In genomic region chr3:72418856-72419255, GRCh38 we compare ENCODE assay signal across 18 cellular contexts. TPM values are rescaled to one million over a fixed set of nuclear protein-coding genes. Genes with fewer than 3 reads are reported as not detected.
DNase-seq lines count a peak whose midpoint lies in the region; ATAC-seq, FAIRE-seq and TF ChIP-seq lines count a peak whose summit lies in the region.
"Had no signal": no experiment of that assay in that cellular context is flagged by ENCODE, and none has a peak within 500 bp of the region (broad histone marks: within the 10 kb centered on the region; RNA-seq: fewer than 3 reads in every experiment).

No MANE protein-coding gene starts in this region.

- H3K9me1 ChIP-seq in keratinocyte (ENCODE audit: control insufficient read depth, extremely low read depth, insufficient read depth, low read length), result no peaks in the 10 kb centered on the region

- no peaks in the 10 kb centered on the region for H3K27me3 ChIP-seq in right cardiac atrium (ENCODE audit: control insufficient read depth, insufficient read depth)
- H3K27me3 ChIP-seq in keratinocyte (ENCODE audit: control insufficient read depth, extremely low read depth, insufficient read depth, low read length), result no peaks in the 10 kb centered on the region
- no peaks in the 10 kb centered on the region for H3K27me3 ChIP-seq in osteoblast (ENCODE audit: insufficient read depth, low read length)
- H3K27me3 ChIP-seq: SJCRH30 had no signal

- H3K9me3 ChIP-seq in right cardiac atrium (ENCODE audit: control insufficient read depth, low read length) (no peaks in the 10 kb centered on the region), keratinocyte (ENCODE audit: control insufficient read depth, low read depth, low read length) (no peaks in the 10 kb centered on the region), osteoblast (ENCODE audit: low read depth, low read length) (no peaks in the 10 kb centered on the region)
- H3K9me3 ChIP-seq: HAP-1, SJCRH30 had no signal

- H3K36me3 Mint-ChIP-seq in activated T-helper 2 cell treated with anti-CD3 and anti-CD28 coated beads, Interferon-gamma antibody, Interleukin-2, Interleukin-4, amounts not matched to agents 10 μg/mL and 5 μg/mL and 100 μg/mL, durations not matched to agents 14 hours and 24 hours and 36 hours (ENCODE audit: low read depth), result peaks cover 64% of the 10 kb centered on the region

- dilution Hi-C loops in keratinocyte (cut with MboI; ENCODE audit: extremely low pct_ligation_motif_present, low sequenced_read_pairs), result no loop called here

- no peaks in the 10 kb centered on the region for H3K27me3 Mint-ChIP-seq in activated T-helper 2 cell treated with anti-CD3 and anti-CD28 coated beads, Interferon-gamma antibody, Interleukin-2, Interleukin-4, amounts not matched to agents 10 μg/mL and 5 μg/mL and 100 μg/mL, durations not matched to agents 14 hours and 24 hours and 36 hours (ENCODE audit: low read depth)

- peaks cover 7% of the 10 kb centered on the region for H4K20me1 ChIP-seq in keratinocyte (ENCODE audit: control insufficient read depth, extremely low read depth, insufficient read depth, low read length)
- peaks cover 93% of the 10 kb centered on the region for H4K20me1 ChIP-seq in osteoblast (ENCODE audit: insufficient read depth, low read length)

- H3K4me3 Mint-ChIP-seq in activated T-helper 2 cell treated with anti-CD3 and anti-CD28 coated beads, Interferon-gamma antibody, Interleukin-2, Interleukin-4, amounts not matched to agents 10 μg/mL and 5 μg/mL and 100 μg/mL, durations not matched to agents 14 hours and 24 hours and 36 hours (ENCODE audit: low read depth), result no peak overlapping the region
- H3K4me3 Mint-ChIP-seq: CD14-positive monocyte had no signal

- DNase-seq in right cardiac atrium, result no peak
- DNase-seq in Right ventricle myocardium inferior (ENCODE audit: missing footprints), result no peak
- no peak for DNase-seq in activated T-helper 2 cell treated with anti-CD3 and anti-CD28 coated beads, Interferon-gamma antibody, Interleukin-2, Interleukin-4, amounts not matched to agents 10 μg/mL and 5 μg/mL and 100 μg/mL, durations not matched to agents 14 hours and 24 hours and 36 hours (ENCODE audit: low spot score)
- no peak for DNase-seq in keratinocyte (ENCODE audit: low read depth, low spot score)
- DNase-seq in foreskin fibroblast, result no peak
- DNase-seq in NCI-H1092 treated with DMSO at 0.1 percent for 48 hours (lab: John Stamatoyannopoulos, UW), result no peak
- no peak for DNase-seq in osteoblast (ENCODE audit: insufficient read length, low spot score, missing footprints)
- DNase-seq: DMS79, Kasumi-1, MM.1S, NCI-H187, NCI-H345, NCI-H69, OCI-M1, RPMI8226, SJCRH30 had no signal

- H3K4me1 Mint-ChIP-seq in activated T-helper 2 cell treated with anti-CD3 and anti-CD28 coated beads, Interferon-gamma antibody, Interleukin-2, Interleukin-4, amounts not matched to agents 10 μg/mL and 5 μg/mL and 100 μg/mL, durations not matched to agents 14 hours and 24 hours and 36 hours (ENCODE audit: low read depth), result peaks cover 63% of the 10 kb centered on the region

- 75% methylated on average over 8 of the region's 8 CpGs for WGBS in right cardiac atrium

- peak; percentile 44 for FAIRE-seq in keratinocyte (lab: Jason Lieb, UNC)

- H3K4me3 ChIP-seq in right cardiac atrium (ENCODE audit: low read length) (peak overlapping the region; percentile 15), keratinocyte (ENCODE audit: control insufficient read depth in 2 of 3, extremely low read depth in 1 of 3, insufficient read depth in 2 of 3, low read depth in 1 of 3, low read length in 3 of 3) (no peak overlapping the region), foreskin fibroblast (ENCODE audit: low read depth in 1 of 2, low read length in 2 of 2) (no peak overlapping the region), osteoblast (ENCODE audit: insufficient read depth, low read length) (no peak overlapping the region)
- H3K4me3 ChIP-seq: HAP-1, SJCRH30 had no signal

- H3K9ac ChIP-seq in keratinocyte (ENCODE audit: control insufficient read depth, extremely low read depth, insufficient read depth, low read length), result no peak overlapping the region

- no peak overlapping the region for H2AFZ ChIP-seq in keratinocyte (ENCODE audit: control insufficient read depth, low read length)
- no peak overlapping the region for H2AFZ ChIP-seq in osteoblast (ENCODE audit: low read length)

- ATAC-seq in right cardiac atrium (peak in 1 of 2 donors; percentile 20), Right ventricle myocardium inferior (no peak)

- TF ChIP-seq CTCF in keratinocyte (optimal IDR thresholded peaks at IDR 0.05 in 1 of 3, IDR thresholded peaks at IDR 0.05 in 1 of 3, conservative IDR thresholded peaks at IDR 0.05 in 1 of 3; ENCODE audit: extremely low read depth in 1 of 3, insufficient read depth in 2 of 3, low read length in 3 of 3) (no peak), foreskin fibroblast (IDR thresholded peaks at IDR 0.05; ENCODE audit: low read depth, low read length) (no peak), osteoblast (IDR thresholded peaks at IDR 0.05; ENCODE audit: extremely low read depth, low read depth, low read length) (no peak)

- peak overlapping the region; percentile 10 for H3K27ac Mint-ChIP-seq in activated T-helper 2 cell treated with anti-CD3 and anti-CD28 coated beads, Interferon-gamma antibody, Interleukin-2, Interleukin-4, amounts not matched to agents 10 μg/mL and 5 μg/mL and 100 μg/mL, durations not matched to agents 14 hours and 24 hours and 36 hours

- peaks cover 5% of the 10 kb centered on the region for H3K4me1 ChIP-seq in right cardiac atrium (ENCODE audit: control insufficient read depth, insufficient read depth, low read length)
- peaks cover 14% of the 10 kb centered on the region for H3K4me1 ChIP-seq in keratinocyte (ENCODE audit: control insufficient read depth, extremely low read depth, insufficient read depth, low read length)
- H3K4me1 ChIP-seq in osteoblast (ENCODE audit: insufficient read depth, low read length), result peaks cover 6% of the 10 kb centered on the region
- H3K4me1 ChIP-seq: SJCRH30 had no signal

- peaks cover 85% of the 10 kb centered on the region for H3K79me2 ChIP-seq in keratinocyte (ENCODE audit: control insufficient read depth, insufficient read depth, low read length)
- peaks cover 98% of the 10 kb centered on the region for H3K79me2 ChIP-seq in osteoblast (ENCODE audit: insufficient read depth, low read length)

- no peaks in the 10 kb centered on the region for H3K36me3 ChIP-seq in keratinocyte (ENCODE audit: control insufficient read depth in 2 of 2, extremely low read depth in 1 of 2, insufficient read depth in 2 of 2, low read length in 2 of 2)
- no peaks in the 10 kb centered on the region for H3K36me3 ChIP-seq in osteoblast (ENCODE audit: insufficient read depth, low read length)
- H3K36me3 ChIP-seq: HAP-1, SJCRH30 had no signal

- no peak overlapping the region for H3K4me2 ChIP-seq in keratinocyte (ENCODE audit: control insufficient read depth, extremely low read depth, insufficient read depth, low read depth, low read length)
- H3K4me2 ChIP-seq in osteoblast (ENCODE audit: insufficient read depth, low read length), result no peak overlapping the region

- no peak overlapping the region for H3K27ac ChIP-seq in right cardiac atrium (ENCODE audit: low read length)
- no peak overlapping the region for H3K27ac ChIP-seq in keratinocyte (ENCODE audit: control insufficient read depth, insufficient read depth, low read length)
- no peak overlapping the region for H3K27ac ChIP-seq in osteoblast (ENCODE audit: low read depth, low read length)
- H3K27ac ChIP-seq: SJCRH30 had no signal

- H3K9me3 Mint-ChIP-seq in activated T-helper 2 cell treated with anti-CD3 and anti-CD28 coated beads, Interferon-gamma antibody, Interleukin-2, Interleukin-4, amounts not matched to agents 10 μg/mL and 5 μg/mL and 100 μg/mL, durations not matched to agents 14 hours and 24 hours and 36 hours, result peaks cover 22% of the 10 kb centered on the region

- intact Hi-C loops in right cardiac atrium (cut with DNase I) (no loop called here), Right ventricle myocardium inferior (cut with DNase I) (no loop called here)
- intact Hi-C loops in activated T-helper 2 cell treated with anti-CD3 and anti-CD28 coated beads, Interferon-gamma antibody, Interleukin-2, Interleukin-4, amounts not matched to agents 10 μg/mL and 5 μg/mL and 100 μg/mL, durations not matched to agents 14 hours and 24 hours and 36 hours (cut with micrococcal nuclease), result loop anchor here (1.0 to 2.0 kb wide), 3 partner anchors 7 to 440 kb away; no protein-coding TSS in a partner anchor

RNA-seq across cellular contexts. Expression of gene RYBP, which starts 27.6 kb away (rescaled TPM):
- 10 to 100 TPM in 1 of 4 donors, 1 to 10 TPM in 3; 9.3 to 10.7 (median 9.9) TPM for total RNA-seq in right cardiac atrium
- polyA plus RNA-seq in right cardiac atrium, result 5.3 TPM
- 6.5 TPM for total RNA-seq in Right ventricle myocardium inferior
- total RNA-seq in activated T-helper 2 cell treated with anti-CD3 and anti-CD28 coated beads, Interferon-gamma antibody, Interleukin-2, Interleukin-4, amounts not matched to agents 10 μg/mL and 5 μg/mL and 100 μg/mL, durations not matched to agents 14 hours and 24 hours and 36 hours, result 78.1 and 78.3 TPM in 2 replicates
- 5.3 to 8.8 TPM (median 5.7 TPM) in 3 replicates for polyA plus RNA-seq in keratinocyte
- polyA plus RNA-seq in keratinocyte (2011; ENCODE audit: low read depth), result 5.0 TPM
- 5.3 and 9.5 TPM in 2 replicates for polyA plus RNA-seq in keratinocyte (2011; cell fraction: cytosol; rRNA removed)
- 6.6 and 8.5 TPM in 2 replicates for polyA plus RNA-seq in keratinocyte (2011; cell fraction: nucleus; rRNA removed)
- 6.1 and 9.1 TPM in 2 replicates for polyA plus RNA-seq in keratinocyte (2012; ENCODE audit: low replicate concordance)
- 1.1 to 6.6 TPM (median 4.3 TPM) in 3 replicates for polyA minus RNA-seq in keratinocyte
- polyA minus RNA-seq in keratinocyte (2011; cell fraction: cytosol; rRNA and poly(A)+ RNA removed), result 5.9 TPM
- polyA minus RNA-seq in keratinocyte (2011; cell fraction: nucleus; rRNA and poly(A)+ RNA removed), result 3.8 and 7.0 TPM in 2 replicates
- 19.9 and 25.6 TPM in 2 replicates for total RNA-seq in osteoblast
